14 cellular contexts compared by ENCODE assay signal in the genomic region with DNA sequence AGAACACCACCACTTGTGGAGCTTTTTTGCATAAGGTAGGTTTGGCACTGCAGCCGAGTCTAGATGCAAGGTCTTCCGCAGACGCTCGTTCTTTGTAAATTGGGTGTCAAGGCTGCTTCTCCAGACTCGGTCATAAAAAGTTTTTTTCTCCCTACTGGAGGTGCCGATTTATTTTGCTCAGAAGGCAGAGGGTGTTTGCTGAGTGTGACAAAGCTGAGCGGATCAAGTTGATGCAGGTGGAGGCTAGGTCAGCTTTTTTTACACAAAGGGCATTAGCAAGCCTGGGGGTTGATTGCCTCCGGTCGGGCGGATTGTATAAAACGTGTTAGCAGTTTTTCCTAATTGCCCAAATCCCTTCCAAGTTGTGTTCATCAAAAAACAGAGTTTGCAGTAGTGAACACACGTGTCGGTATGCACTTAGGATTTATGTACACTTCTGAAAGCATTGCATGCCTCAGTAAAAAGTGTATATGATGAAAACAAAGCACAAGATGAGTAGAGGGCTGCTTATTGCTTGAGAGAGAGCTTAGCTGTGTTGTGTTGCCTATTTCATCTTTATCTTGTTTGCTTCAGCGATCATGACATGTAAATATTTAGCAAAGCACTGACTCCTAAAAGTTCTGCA. TPM values are rescaled to one million over a fixed set of nuclear protein-coding genes. Genes with fewer than 3 reads are reported as not detected.
DNase-seq lines count a peak whose midpoint lies in the region; ATAC-seq, FAIRE-seq and TF ChIP-seq lines count a peak whose summit lies in the region.
"Had no signal": no experiment of that assay in that cellular context is flagged by ENCODE, and none has a peak within 500 bp of the region (broad histone marks: within the 10 kb centered on the region; RNA-seq: fewer than 3 reads in every experiment).

No MANE protein-coding gene starts in this region.

- no peaks in the 10 kb centered on the region for H3K4me1 ChIP-seq in A673 (ENCODE audit: insufficient read depth, low read length, poor library complexity, severe bottlenecking)
- peaks cover 19% of the 10 kb centered on the region for H3K4me1 ChIP-seq in lower lobe of right lung

- intact Hi-C loops in A673 (cut with micrococcal nuclease; ENCODE audit: unreplicated experiment): loop anchor here (10.0 kb wide), 1 partner anchor 176 kb away; the partner anchor contains the start of gene LRRC31
- intact Hi-C loops in lower lobe of right lung (cut with DNase I): no loop called here

- H3K27me3 Mint-ChIP-seq in endothelial cell (ENCODE audit: unreplicated experiment): peaks cover 6% of the 10 kb centered on the region

- H3K27me3 ChIP-seq in A673 (replicated peaks; ENCODE audit: insufficient read depth, low read depth, low read length, poor library complexity) (no peaks in the 10 kb centered on the region), lower lobe of right lung (ENCODE audit: low read depth) (peaks cover 10% of the 10 kb centered on the region)

- no peak for DNase-seq in A673 (ENCODE audit: low spot score)
- DNase-seq in GM12892 (ENCODE audit: insufficient read length): no peak
- DNase-seq in RPMI8226: peak; percentile 95
- DNase-seq in lower lobe of right lung: no peak
- no peak for DNase-seq in activated naive CD4-positive, alpha-beta T cell treated with Interleukin-2 at 50 U/mL for 16 hours
- DNase-seq in GM10248 (ENCODE audit: extremely low spot score): no peak
- DNase-seq in endothelial cell (ENCODE audit: low spot score): no peak
- DNase-seq in G401 (ENCODE audit: low spot score): no peak
- DNase-seq: activated CD4-positive, alpha-beta T cell treated with anti-CD3 and anti-CD28 coated beads, Interleukin-2, amount 50 U/mL, for 4 hours; brain microvascular endothelial cell; erythroblast; NCI-H187 treated with DMSO at 0.1 percent for 48 hours; nucleus accumbens; stimulated activated CD8-positive, alpha-beta memory T cell treated with anti-CD3 and anti-CD28 coated beads, Interleukin-4, amount 100 ng/mL, for 48 hours had no signal

- peaks cover 4% of the 10 kb centered on the region for H3K4me1 Mint-ChIP-seq in endothelial cell (ENCODE audit: unreplicated experiment)

- POLR2A ChIA-PET in A673 (lab: Charles Lee; ENCODE audit: low non-redundant PET): no interaction called here
- POLR2A ChIA-PET in GM10248 (lab: Yijun Ruan, JAX): interaction anchor here (0.6 kb wide), 1 partner anchor 1238 kb away, joined by 4 read pairs; no protein-coding TSS in a partner anchor

- H3K4me3 ChIP-seq in A673 (ENCODE audit: low read depth, low read length, poor library complexity, severe bottlenecking) (no peak overlapping the region), lower lobe of right lung (peak overlapping the region; percentile 11)

- no peak overlapping the region for H3K4me3 Mint-ChIP-seq in endothelial cell (ENCODE audit: unreplicated experiment)

- H3K9me3 Mint-ChIP-seq in endothelial cell (ENCODE audit: unreplicated experiment): no peaks in the 10 kb centered on the region

- no peak for ATAC-seq in lower lobe of right lung

- CTCF ChIA-PET in A673 (lab: Charles Lee) (no interaction called here), GM10248 (lab: Yijun Ruan, JAX) (interaction anchor here (0.8 to 2.9 kb wide), 8 partner anchors 9 to 176 kb away, joined by 3 to 24 read pairs (median 3); no protein-coding TSS in a partner anchor)

- no peak for TF ChIP-seq CTCF in A673 (conservative IDR thresholded peaks at IDR 0.05; ENCODE audit: low read depth, low read length)
- no peak for TF ChIP-seq CTCF in lower lobe of right lung (IDR thresholded peaks at IDR 0.05)
- TF ChIP-seq CTCF in GM10248 (IDR thresholded peaks at IDR 0.05; ENCODE audit: control extremely low read depth, extremely low read depth, low read depth, missing control alignments): no peak
- TF ChIP-seq CTCF in endothelial cell (IDR thresholded peaks at IDR 0.05; ENCODE audit: unreplicated experiment): no peak

- H3K27ac ChIP-seq in A673 (ENCODE audit: low read depth, low read length, poor library complexity, severe bottlenecking) (no peak overlapping the region), lower lobe of right lung (no peak overlapping the region)
- H3K27ac ChIP-seq: brain microvascular endothelial cell had no signal

- no peak overlapping the region for H3K27ac Mint-ChIP-seq in endothelial cell (ENCODE audit: unreplicated experiment)

- in situ Hi-C loops in G401 (cut with HindIII; ENCODE audit: low sequenced_read_pairs): no loop called here

- no peak for TF ChIP-seq POLR2A in GM12892 (IDR thresholded peaks at IDR 0.05; ENCODE audit: low read depth, low read length)

- H3K36me3 ChIP-seq in A673 (ENCODE audit: insufficient read depth, low read length, poor library complexity, severe bottlenecking) (no peaks in the 10 kb centered on the region), lower lobe of right lung (no peaks in the 10 kb centered on the region)
- H3K36me3 ChIP-seq: brain microvascular endothelial cell had no signal

- no peaks in the 10 kb centered on the region for H3K36me3 Mint-ChIP-seq in endothelial cell (ENCODE audit: low read depth, unreplicated experiment)

- TSS peak; percentile 21 for BruUV-seq in A673 (replicated peaks; lab: Mats Ljungman, UMichigan)

- FAIRE-seq in GM12892 (lab: Jason Lieb, UNC): peak; percentile 77

- H3K9me3 ChIP-seq in A673 (ENCODE audit: low read depth, low read length, poor library complexity, severe bottlenecking) (no peaks in the 10 kb centered on the region), lower lobe of right lung (no peaks in the 10 kb centered on the region)

RNA-seq across cellular contexts. Expression of gene GPR160, which starts 2.6 kb away (rescaled TPM):
- total RNA-seq in A673 (2021) (6.7 and 11.2 TPM in 2 replicates), lower lobe of right lung (24.4 TPM), endothelial cell (ENCODE audit: unreplicated experiment) (14.6 TPM)
- polyA plus RNA-seq in GM12892 (2012; ENCODE audit: missing spikeins): 72.5 TPM
- 4.2 and 8.9 TPM in 2 replicates for total RNA-seq in G401 (2014; rRNA removed; shearing (Covaris generic))
